In genomic region chr15:39887832-39888231, GRCh38 we compare ENCODE assay signal across 8 cellular contexts. TPM values are rescaled to one million over a fixed set of nuclear protein-coding genes. Genes with fewer than 3 reads are reported as not detected.
DNase-seq lines count a peak whose midpoint lies in the region; ATAC-seq and TF ChIP-seq lines count a peak whose summit lies in the region.

No MANE protein-coding gene starts in this region.

- H3K9ac ChIP-seq in IMR-90 (ENCODE audit: low read depth, low read length) = no peak overlapping the region
- no peak overlapping the region for H3K9ac ChIP-seq in liver (ENCODE audit: low read depth in 1 of 2, low read length in 2 of 2)

- H4K5ac ChIP-seq in IMR-90 (ENCODE audit: low read depth, low read length) = no peak overlapping the region

- no peak overlapping the region for H4K91ac ChIP-seq in IMR-90 (ENCODE audit: insufficient read depth, low read depth, low read length)

- H3K27ac ChIP-seq in IMR-90 (ENCODE audit: insufficient read depth, low read length) (no peak overlapping the region), liver (ENCODE audit: low read depth in 1 of 2, low read length in 2 of 2) (no peak overlapping the region)

- H3K9me1 ChIP-seq in IMR-90 (ENCODE audit: insufficient read depth, low read length) = peaks cover 31% of the 10 kb centered on the region

- H3K56ac ChIP-seq in IMR-90 (ENCODE audit: extremely low read depth, insufficient read depth, low read length) = no peak overlapping the region

- intact Hi-C loops in IMR-90 (cut with micrococcal nuclease) = no loop called here

- no peak overlapping the region for H3K18ac ChIP-seq in IMR-90 (ENCODE audit: low read depth, low read length)

- dilution Hi-C loops in IMR-90 (cut with HindIII; ENCODE audit: low sequenced_read_pairs, unreplicated experiment) = no loop called here

- POLR2A ChIA-PET in IMR-90 (lab: Charles Lee; ENCODE audit: unreplicated experiment) = interaction anchor here (0.6 kb wide), 1 partner anchor 90 kb away, joined by 4 read pairs; no protein-coding TSS in a partner anchor

- CTCF ChIA-PET in IMR-90 (lab: Yijun Ruan, JAX) = interaction anchor here (0.6 to 2.3 kb wide), 12 partner anchors 8 to 100 kb away, joined by 3 to 10 read pairs (median 4); no protein-coding TSS in a partner anchor

- H3K79me1 ChIP-seq in IMR-90 (ENCODE audit: low read depth in 1 of 2, low read length in 2 of 2) = peaks cover 34 to 88% of the 10 kb centered on the region in 2 experiments

- BruUV-seq in IMR-90 (replicated peaks; lab: Mats Ljungman, UMichigan) = no TSS peak

- H3K4me3 ChIP-seq in IMR-90 (ENCODE audit: insufficient read depth, low read depth, low read length) (no peak overlapping the region), liver (ENCODE audit: low read depth in 1 of 3, low read length in 3 of 3) (no peak overlapping the region)

- TF ChIP-seq RAD21 in IMR-90 (IDR thresholded peaks at IDR 0.05; ENCODE audit: low read length) (peak; percentile 35), liver (IDR thresholded peaks at IDR 0.05) (peak; percentile 77 to 78)

- no peak overlapping the region for H2AK5ac ChIP-seq in IMR-90 (ENCODE audit: low read depth, low read length)

- ATAC-seq in IMR-90 (ENCODE audit: low read depth) = peak; percentile 88
- no peak for ATAC-seq in GM18520 (IDR thresholded peaks at IDR 0.05; ENCODE audit: unreplicated experiment)
- no peak for ATAC-seq in GM18907 (IDR thresholded peaks at IDR 0.05; ENCODE audit: unreplicated experiment)
- ATAC-seq in GM19023 (IDR thresholded peaks at IDR 0.05; ENCODE audit: unreplicated experiment) = no peak

- H3K4me2 ChIP-seq in IMR-90 (ENCODE audit: low read depth, low read length) = 0 out of 2 replicates have a peak overlapping the region, but pooled peaks have one; percentile 15

- H2BK20ac ChIP-seq in IMR-90 (ENCODE audit: low read depth, low read length) = no peak overlapping the region

- H3K27me3 ChIP-seq in IMR-90 (ENCODE audit: control insufficient read depth, insufficient read depth, low read length) (no peaks in the 10 kb centered on the region), liver (ENCODE audit: control insufficient read depth in 4 of 4, insufficient read depth in 4 of 4, low read length in 3 of 4) (no peaks in the 10 kb centered on the region)

- H3K9me3 ChIP-seq in IMR-90 (ENCODE audit: control insufficient read depth, insufficient read depth, low read length) (peaks cover 2% of the 10 kb centered on the region; the same call in 1 of the 2 replicates), liver (ENCODE audit: control insufficient read depth in 4 of 4, low read length in 3 of 4) (no peaks in the 10 kb centered on the region)

- no peak overlapping the region for H2BK15ac ChIP-seq in IMR-90 (ENCODE audit: low read depth, low read length)

- no peak overlapping the region for H2AK9ac ChIP-seq in IMR-90 (replicated peaks; ENCODE audit: low read depth, low read length, poor library complexity)

- DNase-seq in Caki2 (ENCODE audit: low read depth) (peak; percentile 49), IMR-90 (peak; percentile 50), brain pericyte (ENCODE audit: low read depth, low spot score) (peak; percentile 21), GM20000 (ENCODE audit: low spot score) (no peak)

- peak; percentile 44 for TF ChIP-seq CTCF in IMR-90 (conservative IDR thresholded peaks at IDR 0.05; ENCODE audit: low read depth, low read length)
- TF ChIP-seq CTCF in liver (IDR thresholded peaks at IDR 0.05; ENCODE audit: low read depth, low read length, missing input control) = peak; percentile 32
- no peak for TF ChIP-seq CTCF in GM20000 (IDR thresholded peaks at IDR 0.05; ENCODE audit: extremely low read depth, missing control alignments)

- in situ Hi-C loops in Caki2 (cut with HindIII; ENCODE audit: low pct_unique_long_range_greater_than_20kb, low sequenced_read_pairs) (no loop called here), IMR-90 (cut with MboI; ENCODE audit: low sequenced_read_pairs) (no loop called here)

- H3K4ac ChIP-seq in IMR-90 (ENCODE audit: low read depth, low read length) = no peak overlapping the region

- no peak overlapping the region for H2AFZ ChIP-seq in IMR-90 (replicated peaks; ENCODE audit: low read length, poor library complexity)

- H3K36me3 ChIP-seq in IMR-90 (ENCODE audit: control insufficient read depth, insufficient read depth, low read length) (no peaks in the 10 kb centered on the region), liver (ENCODE audit: control insufficient read depth in 4 of 4, insufficient read depth in 3 of 4, low read depth in 1 of 4, low read length in 3 of 4) (no peaks in the 10 kb centered on the region)

- TF ChIP-seq POLR2A in IMR-90 (IDR thresholded peaks at IDR 0.05; ENCODE audit: low read depth, low read length) = no peak

- H3K14ac ChIP-seq in IMR-90 (replicated peaks; ENCODE audit: low read depth, low read length) = no peak overlapping the region

- WGBS in IMR-90 (ENCODE audit: extremely low coverage in 2 of 2, insufficient read length in 1 of 2), 2 experiments = no CpG with 5 or more reads among the region's 1 CpG
- 5% methylated on average over 1 of the region's 1 CpG for WGBS in liver

- no peak overlapping the region for H2BK120ac ChIP-seq in IMR-90 (ENCODE audit: low read depth, low read length)

- H4K20me1 ChIP-seq in IMR-90 (ENCODE audit: insufficient read depth, low read length) = peaks cover 85% of the 10 kb centered on the region

- H3K23ac ChIP-seq in IMR-90 (ENCODE audit: low read depth, low read length) = no peak overlapping the region

- H2BK5ac ChIP-seq in IMR-90 (ENCODE audit: low read depth, low read length, poor library complexity, severe bottlenecking) = peak overlapping the region; percentile 50

- H4K8ac ChIP-seq in IMR-90 (ENCODE audit: low read depth in 2 of 2, low read length in 2 of 2) = no peak overlapping the region

- H3K4me1 ChIP-seq in IMR-90 (ENCODE audit: control insufficient read depth, insufficient read depth, low read length) (peaks cover 22% of the 10 kb centered on the region), liver (ENCODE audit: control insufficient read depth in 4 of 4, insufficient read depth in 4 of 4, low read length in 3 of 4) (peaks cover 0 to 19% (median 17%) of the 10 kb centered on the region in 4 donors)

TF ChIP-seq in IMR-90, 13 proteins besides CTCF, POLR2A, EP300 and RAD21:
- TF ChIP-seq SMC3 (IDR thresholded peaks at IDR 0.05; ENCODE audit: low read depth, low read length) (0 out of 2 replicates have a peak, but pooled peaks have one; percentile 14), NFE2L2 (IDR thresholded peaks at IDR 0.05; ENCODE audit: low read depth, low read length) (no peak)

TF ChIP-seq in liver, 16 proteins besides CTCF, POLR2A, EP300 and RAD21 (continues in another document):
- TF ChIP-seq JUND (IDR thresholded peaks at IDR 0.05) (no peak), ZBTB33 (IDR thresholded peaks at IDR 0.05) (no peak), RXRA (IDR thresholded peaks at IDR 0.05) (peak; percentile 15 to 54), FOXA2 (IDR thresholded peaks at IDR 0.05) (no peak), HNF4A (conservative IDR thresholded peaks at IDR 0.05) (peak; percentile 35 to 54), TAF1 (conservative IDR thresholded peaks at IDR 0.05) (no peak), ATF3 (IDR thresholded peaks at IDR 0.05) (no peak), SP1 (IDR thresholded peaks at IDR 0.05) (no peak), YY1 (IDR thresholded peaks at IDR 0.05) (peak; percentile 17), HNF4G (IDR thresholded peaks at IDR 0.05) (no peak), FOXA1 (IDR thresholded peaks at IDR 0.05) (no peak), EGR1 (IDR thresholded peaks at IDR 0.05; ENCODE audit: low read depth in 2 of 2) (no peak), GABPA (IDR thresholded peaks at IDR 0.05 in 1 of 2, conservative IDR thresholded peaks at IDR 0.05 in 1 of 2) (no peak)
- TF ChIP-seq, protein P1, sequence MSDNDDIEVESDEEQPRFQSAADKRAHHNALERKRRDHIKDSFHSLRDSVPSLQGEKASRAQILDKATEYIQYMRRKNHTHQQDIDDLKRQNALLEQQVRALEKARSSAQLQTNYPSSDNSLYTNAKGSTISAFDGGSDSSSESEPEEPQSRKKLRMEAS (IDR thresholded peaks at IDR 0.05) = peak; percentile 32

RNA-seq across cellular contexts. Expression of gene GPR176, which starts 32.2 kb away (rescaled TPM):
- 8.1 and 9.6 TPM in 2 replicates for total RNA-seq in Caki2 (2014; rRNA removed; shearing (Covaris generic); ENCODE audit: low replicate concordance)
- total RNA-seq in IMR-90 (2012; rRNA removed) (194 and 246 TPM in 2 replicates), liver (1 to 10 TPM; 1.3 to 1.7 TPM)
- polyA plus RNA-seq in IMR-90 (2012; rRNA removed) (114 and 118 TPM in 2 replicates), liver (1 to 10 TPM in 1 of 2 donors, under 1 TPM in 1; 0.44 to 1.5 TPM)
- polyA plus RNA-seq in IMR-90 (2012; cell fraction: cytosol; rRNA removed) = 89.6 and 120 TPM in 2 replicates
- 71.7 and 95.1 TPM in 2 replicates for polyA plus RNA-seq in IMR-90 (2012; cell fraction: nucleus; rRNA removed; ENCODE audit: low replicate concordance)

RNA-seq across cellular contexts. Expression of gene EIF2AK4, which starts 46.1 kb away (rescaled TPM):
- total RNA-seq in Caki2 (2014; rRNA removed; shearing (Covaris generic); ENCODE audit: low replicate concordance) = 33.6 and 52.4 TPM in 2 replicates
- total RNA-seq in IMR-90 (2012; rRNA removed) (132 and 139 TPM in 2 replicates), liver (10 to 100 TPM; 24.9 to 25.7 TPM)
- polyA plus RNA-seq in IMR-90 (2012; rRNA removed) (75.3 and 80.3 TPM in 2 replicates), liver (10 to 100 TPM; 15.5 to 33.3 TPM)
- 35.6 and 77.8 TPM in 2 replicates for polyA plus RNA-seq in IMR-90 (2012; cell fraction: cytosol; rRNA removed)
- polyA plus RNA-seq in IMR-90 (2012; cell fraction: nucleus; rRNA removed; ENCODE audit: low replicate concordance) = 20.2 and 41.4 TPM in 2 replicates

Comparison
In these comparisons a context has a peak if more than half of its experiments do, and no peak if none do; other contexts are left out.
1. RNA of gene GPR176, which starts 32.2 kb away (total RNA-seq): 194 to 246 TPM in IMR-90; 8.1 to 9.6 TPM in Caki2 and 1.3 to 1.7 TPM in liver; every median in the first group is over 10 times any median in the second.